8 cellular contexts compared by ENCODE assay signal in the genomic region with DNA sequence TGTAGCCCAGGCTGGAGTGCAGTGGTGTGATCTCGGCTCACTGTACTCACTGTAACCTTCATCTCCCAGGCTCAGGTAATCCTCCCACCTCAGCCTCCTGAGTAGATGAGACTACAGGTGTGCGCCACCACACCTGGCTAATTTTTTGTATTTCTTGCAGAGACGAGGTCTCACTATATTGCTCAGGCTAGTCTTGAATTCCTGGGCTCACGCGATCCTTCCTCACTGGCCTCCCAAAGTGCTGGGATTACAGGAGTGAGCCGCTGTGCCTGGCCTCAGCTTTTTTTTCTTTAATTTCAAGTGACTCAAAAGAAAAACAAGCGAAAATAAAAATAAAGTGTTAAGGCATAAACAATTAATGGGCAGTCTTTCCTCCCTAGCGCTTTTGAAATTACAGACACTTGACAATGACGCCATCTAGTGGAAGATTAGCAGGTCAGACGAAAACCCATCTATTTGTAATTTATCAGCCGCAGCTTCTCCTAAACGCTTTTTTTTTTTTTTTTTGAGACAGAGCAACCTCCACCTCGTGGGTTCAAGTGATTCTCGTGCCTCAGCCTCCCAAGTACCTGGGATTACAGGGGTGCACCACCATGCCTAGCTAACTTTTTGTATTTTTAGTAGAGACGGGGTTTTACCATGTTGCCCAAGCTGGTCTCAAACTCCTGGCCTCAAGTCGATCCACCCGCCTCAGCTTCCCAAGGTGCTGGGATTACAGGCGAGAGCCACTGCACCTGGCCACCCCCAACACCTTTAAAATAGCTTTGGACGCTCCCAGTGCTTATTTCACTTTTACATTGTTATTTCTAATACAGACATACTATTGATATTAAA. TPM values are rescaled to one million over a fixed set of nuclear protein-coding genes. Genes with fewer than 3 reads are reported as not detected.
DNase-seq lines count a peak whose midpoint lies in the region; ATAC-seq, FAIRE-seq and TF ChIP-seq lines count a peak whose summit lies in the region.

No MANE protein-coding gene starts in this region.

- TF ChIP-seq CTCF in CD4-positive, alpha-beta T cell (IDR thresholded peaks at IDR 0.05), result peak; percentile 85
- peak; percentile 58 to 69 (median 59); a peak in 5 of 6 replicates for TF ChIP-seq CTCF in GM12878 (IDR thresholded peaks at IDR 0.05 in 2 of 3, conservative IDR thresholded peaks at IDR 0.05 in 1 of 3; ENCODE audit: control insufficient read depth in 2 of 3, extremely low read depth in 1 of 3, insufficient read depth in 1 of 3, low read depth in 3 of 3, low read length in 3 of 3)

- H3K27me3 Mint-ChIP-seq in CD4-positive, alpha-beta T cell, result no peaks in the 10 kb centered on the region
- no peaks in the 10 kb centered on the region for H3K27me3 Mint-ChIP-seq in stimulated activated naive B cell treated with anti-CD40 and anti-IgM and Interleukin-4, amounts not matched to agents 10 μg/mL and 1 μg/mL and 100 μg/mL, for 72 hours

- intact Hi-C loops in CD4-positive, alpha-beta T cell (cut with DNase I, micrococcal nuclease), result loop anchor here (1.0 kb wide), 2 partner anchors 97 to 111 kb away; no protein-coding TSS in a partner anchor
- intact Hi-C loops in GM12878 (cut with micrococcal nuclease; ENCODE audit: unreplicated experiment), result loop anchor here (1.0 kb wide), 2 partner anchors 97 to 111 kb away; no protein-coding TSS in a partner anchor

- no peak overlapping the region for H3K9ac ChIP-seq in GM12878 (ENCODE audit: control insufficient read depth, insufficient read depth, low read length)

- ATAC-seq in CD4-positive, alpha-beta T cell (ENCODE audit: poor library complexity), result peak; percentile 74
- ATAC-seq in GM12878, result peak; percentile 81
- peak; percentile 64 to 70 for ATAC-seq in stimulated activated naive B cell treated with anti-CD40 and anti-IgM and Interleukin-4, amounts not matched to agents 10 μg/mL and 1 μg/mL and 100 μg/mL, for 72 hours (replicated peaks)
- no peak for ATAC-seq in HG03095 (IDR thresholded peaks at IDR 0.05; ENCODE audit: unreplicated experiment)

- no peak overlapping the region for H2AFZ ChIP-seq in GM12878 (ENCODE audit: control insufficient read depth, low read depth, low read length)

- no peaks in the 10 kb centered on the region for H3K27me3 ChIP-seq in CD4-positive, alpha-beta T cell (ENCODE audit: control insufficient read depth, insufficient read depth, low read length)
- no peaks in the 10 kb centered on the region for H3K27me3 ChIP-seq in GM12878 (replicated peaks in 1 of 2; ENCODE audit: control insufficient read depth in 2 of 2, insufficient read depth in 2 of 2, low read length in 1 of 2)

- 27% methylated on average over 19 of the region's 19 CpGs for WGBS in GM12878 (ENCODE audit: insufficient coverage, insufficient replicate concordance, low lambda C conversion rate, missing lambda C conversion rate)

- DNase-seq in CD4-positive, alpha-beta T cell, result no peak
- DNase-seq in HEK293T (ENCODE audit: extremely low spot score) (peak; percentile 66), NCI-H526 treated with DMSO at 0.1 percent for 48 hours (lab: John Stamatoyannopoulos, UW) (peak; percentile 53), GM12878 (ENCODE audit: low read depth, low spot score) (no peak), iPS-NIHi7 (ENCODE audit: extremely low spot score) (peak; percentile 64)
- no peak for DNase-seq in stimulated activated naive B cell treated with anti-CD40 and anti-IgM and Interleukin-4, amounts not matched to agents 10 μg/mL and 1 μg/mL and 100 μg/mL, for 72 hours
- DNase-seq in stimulated activated CD4-positive, alpha-beta T cell treated with anti-CD3 and anti-CD28 coated beads, Interleukin-12 subunit alpha, Interleukin-12 subunit beta, amount 100 ng/mL, for 4 hours, result no peak

- TF ChIP-seq EP300 in GM12878 (IDR thresholded peaks at IDR 0.05; ENCODE audit: borderline replicate concordance in 1 of 2, control insufficient read depth in 1 of 2, low read depth in 2 of 2, low read length in 2 of 2), result no peak

- H3K36me3 ChIP-seq in GM12878 (ENCODE audit: control insufficient read depth in 2 of 2, insufficient read depth in 2 of 2, low read length in 1 of 2), result no peaks in the 10 kb centered on the region

- POLR2A ChIA-PET in CD4-positive, alpha-beta T cell (lab: Charles Lee), result interaction anchor here (0.7 to 6.3 kb wide), 8 partner anchors 22 to 112 kb away, joined by 3 to 103 read pairs (median 4); partner anchors contain the start of genes CEP95 and DDX5
- POLR2A ChIA-PET in HEK293T (lab: Yijun Ruan, JAX), result interaction anchor here (3.0 kb wide), 1 partner anchor 87 kb away, joined by 26 read pairs; the partner anchor contains the start of genes CEP95 and DDX5
- POLR2A ChIA-PET in GM12878 (lab: Charles Lee), result interaction anchor here (1.0 to 1.2 kb wide), 3 partner anchors 73 to 114 kb away, joined by 3 read pairs; no protein-coding TSS in a partner anchor

- no peak for FAIRE-seq in GM12878 (lab: Jason Lieb, UNC)

- SMC1A ChIA-PET in GM12878 (lab: Charles Lee; ENCODE audit: uncharacterized antibody, unreplicated experiment), result interaction anchor here (0.6 to 9.2 kb wide), 49 partner anchors 11 to 439 kb away, joined by 3 to 190 read pairs (median 5); partner anchors contain the start of genes CEP95, DDX5, MILR1 and POLG2

- no TSS peak for BruUV-seq in GM12878 (replicated peaks; lab: Mats Ljungman, UMichigan)

- H3K27ac ChIP-seq in CD4-positive, alpha-beta T cell (ENCODE audit: low read depth, low read length), result no peak overlapping the region
- no peak overlapping the region for H3K27ac ChIP-seq in GM12878 (ENCODE audit: control insufficient read depth, insufficient read depth)

- H3K79me2 ChIP-seq in GM12878 (ENCODE audit: control insufficient read depth, insufficient read depth, low read length), result no peaks in the 10 kb centered on the region

- H3K4me3 Mint-ChIP-seq in CD4-positive, alpha-beta T cell, result no peak overlapping the region
- no peak overlapping the region for H3K4me3 Mint-ChIP-seq in stimulated activated naive B cell treated with anti-CD40 and anti-IgM and Interleukin-4, amounts not matched to agents 10 μg/mL and 1 μg/mL and 100 μg/mL, for 72 hours

- CTCF ChIA-PET in CD4-positive, alpha-beta T cell (lab: Charles Lee), result interaction anchor here (0.6 to 4.5 kb wide), 25 partner anchors 10 to 570 kb away, joined by 3 to 61 read pairs (median 4); partner anchors contain the start of genes CEP95 and DDX5
- CTCF ChIA-PET in HEK293T (lab: Yijun Ruan, JAX) (interaction anchor here (0.6 to 2.3 kb wide), 27 partner anchors 8 to 369 kb away, joined by 3 to 26 read pairs (median 4); partner anchors contain the start of gene CEP95), GM12878 (lab: Yijun Ruan, JAX) (interaction anchor here (0.6 to 14.2 kb wide), 62 partner anchors 10 to 543 kb away, joined by 3 to 627 read pairs (median 6); partner anchors contain the start of genes CEP95, DDX5, MILR1 and POLG2)

- peaks cover 3% of the 10 kb centered on the region for H3K4me1 ChIP-seq in GM12878 (ENCODE audit: control insufficient read depth, insufficient read depth, low read length)

- in situ Hi-C loops in GM12878 (cut with MboI), result loop anchor here (5.0 kb wide), 1 partner anchor 96 kb away; no protein-coding TSS in a partner anchor

- H3K9me3 ChIP-seq in CD4-positive, alpha-beta T cell (ENCODE audit: control insufficient read depth, low read length), result no peaks in the 10 kb centered on the region
- H3K9me3 ChIP-seq in GM12878 (replicated peaks; ENCODE audit: control insufficient read depth, insufficient read depth, low read length), result no peaks in the 10 kb centered on the region

- H3K27ac Mint-ChIP-seq in CD4-positive, alpha-beta T cell, result no peak overlapping the region
- H3K27ac Mint-ChIP-seq in stimulated activated naive B cell treated with anti-CD40 and anti-IgM and Interleukin-4, amounts not matched to agents 10 μg/mL and 1 μg/mL and 100 μg/mL, for 72 hours, result peak overlapping the region; percentile 28

- no peaks in the 10 kb centered on the region for H4K20me1 ChIP-seq in GM12878 (ENCODE audit: control insufficient read depth, insufficient read depth)

- no peaks in the 10 kb centered on the region for H3K36me3 Mint-ChIP-seq in CD4-positive, alpha-beta T cell (ENCODE audit: low read depth)
- no peaks in the 10 kb centered on the region for H3K36me3 Mint-ChIP-seq in stimulated activated naive B cell treated with anti-CD40 and anti-IgM and Interleukin-4, amounts not matched to agents 10 μg/mL and 1 μg/mL and 100 μg/mL, for 72 hours

- H3K4me2 ChIP-seq in GM12878 (ENCODE audit: control insufficient read depth, insufficient read depth), result no peak overlapping the region

- H3K9me3 Mint-ChIP-seq in CD4-positive, alpha-beta T cell, result no peaks in the 10 kb centered on the region
- no peaks in the 10 kb centered on the region for H3K9me3 Mint-ChIP-seq in stimulated activated naive B cell treated with anti-CD40 and anti-IgM and Interleukin-4, amounts not matched to agents 10 μg/mL and 1 μg/mL and 100 μg/mL, for 72 hours

- no peak for TF ChIP-seq POLR2A in GM12878 (IDR thresholded peaks at IDR 0.05; ENCODE audit: low read depth, low read length)

- RAD21 ChIA-PET in GM12878 (lab: Charles Lee; ENCODE audit: unreplicated experiment), result interaction anchor here (0.6 to 8.3 kb wide), 39 partner anchors 10 to 519 kb away, joined by 3 to 174 read pairs (median 5); partner anchors contain the start of genes DDX5 and POLG2

- no peak overlapping the region for H3K4me3 ChIP-seq in GM12878

- peak; percentile 90 for TF ChIP-seq RAD21 in GM12878 (IDR thresholded peaks at IDR 0.05; ENCODE audit: insufficient read depth, low read depth, low read length)

- H3K4me1 Mint-ChIP-seq in CD4-positive, alpha-beta T cell (ENCODE audit: low read depth), result peaks cover 5% of the 10 kb centered on the region
- peaks cover 2 to 10% of the 10 kb centered on the region in 2 donors for H3K4me1 Mint-ChIP-seq in stimulated activated naive B cell treated with anti-CD40 and anti-IgM and Interleukin-4, amounts not matched to agents 10 μg/mL and 1 μg/mL and 100 μg/mL, for 72 hours

RNA-seq across cellular contexts. Expression of gene PECAM1, which starts 28.1 kb away (rescaled TPM):
- total RNA-seq in CD4-positive, alpha-beta T cell, result 10 to 100 TPM; 20.6 to 20.8 TPM
- 32.2 and 34.1 TPM in 2 replicates for total RNA-seq in GM12878 (2013; cell fraction: nucleolus; rRNA removed)
- total RNA-seq in GM12878 (2014; rRNA removed), result 11.1 and 13.2 TPM in 2 replicates
- 9.5 and 9.7 TPM in 2 replicates for total RNA-seq in GM12878 (2014; rRNA removed; fragmentation: Illumina TruSeq; extraction: Trizol)
- 26.1 and 35.2 TPM in 2 replicates for total RNA-seq in GM12878 (2021)
- 1.1 TPM for polyA plus RNA-seq in GM12878 (2011; ENCODE audit: low read depth)
- 32.7 and 34.7 TPM in 2 replicates for polyA plus RNA-seq in GM12878 (2011; rRNA removed)
- 21.0 and 34.5 TPM in 2 replicates for polyA plus RNA-seq in GM12878 (2011; cell fraction: cytosol; rRNA removed)
- polyA plus RNA-seq in GM12878 (2011; cell fraction: nucleus; rRNA removed), result 10.6 and 20.6 TPM in 2 replicates
- 1.4 and 3.6 TPM in 2 replicates for polyA plus RNA-seq in GM12878 (2012)
- polyA plus RNA-seq in GM12878 (2014; fragmentation: Illumina TruSeq; extraction: Trizol), result 13.9 and 17.4 TPM in 2 replicates
- 1 to 10 TPM; 6.9 to 7.5 TPM for polyA plus RNA-seq in GM12878 (2014; fragmentation: Nextera tagmentation; extraction: Ambion mirVana)
- 16.7 and 20.6 TPM in 2 replicates for polyA plus RNA-seq in GM12878 (2014; rRNA removed)
- 10 to 100 TPM; 12.5 to 14.1 TPM for polyA plus RNA-seq in GM12878 (2016; fragmentation: Nextera tagmentation; extraction: Ambion mirVana)
- 101 and 135 TPM in 2 replicates for polyA minus RNA-seq in GM12878 (2011; rRNA and poly(A)+ RNA removed)
- polyA minus RNA-seq in GM12878 (2011; cell fraction: cytosol; rRNA and poly(A)+ RNA removed), result 10.6 and 22.3 TPM in 2 replicates
- 14.3 and 19.1 TPM in 2 replicates for polyA minus RNA-seq in GM12878 (2011; cell fraction: nucleus; rRNA and poly(A)+ RNA removed)

RNA-seq across cellular contexts. Expression of gene MILR1, which starts 30.2 kb away (rescaled TPM):
- total RNA-seq in CD4-positive, alpha-beta T cell, result under 1 TPM in 1 of 2 experiments, not detected in 1; 0.30 TPM
- total RNA-seq in GM12878 (2013; cell fraction: nucleolus; rRNA removed), result 8.4 and 8.8 TPM in 2 replicates
- total RNA-seq in GM12878 (2014; rRNA removed) (15.4 and 17.8 TPM in 2 replicates), GM12878 (2014; rRNA removed; fragmentation: Illumina TruSeq; extraction: Trizol) (24.0 and 24.6 TPM in 2 replicates), GM12878 (2021) (13.2 and 16.7 TPM in 2 replicates)
- 3.6 TPM for polyA plus RNA-seq in GM12878 (2011; ENCODE audit: low read depth)
- polyA plus RNA-seq in GM12878 (2011; rRNA removed) (2.0 and 2.4 TPM in 2 replicates), GM12878 (2014; fragmentation: Illumina TruSeq; extraction: Trizol) (47.2 and 54.1 TPM in 2 replicates), GM12878 (2014; fragmentation: Nextera tagmentation; extraction: Ambion mirVana) (10 to 100 TPM; 16.2 to 25.0 TPM), GM12878 (2014; rRNA removed) (16.4 and 19.2 TPM in 2 replicates), GM12878 (2016; fragmentation: Nextera tagmentation; extraction: Ambion mirVana) (1 to 10 TPM; 2.8 to 4.3 TPM)
- polyA plus RNA-seq in GM12878 (2011; cell fraction: cytosol; rRNA removed), result 2.1 and 3.8 TPM in 2 replicates
- polyA plus RNA-seq in GM12878 (2011; cell fraction: nucleus; rRNA removed), result 0.94 and 3.6 TPM in 2 replicates
- polyA plus RNA-seq in GM12878 (2012), result 3.4 and 5.0 TPM in 2 replicates
- 1.9 and 3.1 TPM in 2 replicates for polyA minus RNA-seq in GM12878 (2011; rRNA and poly(A)+ RNA removed)
- not detected in 2 replicates for polyA minus RNA-seq in GM12878 (2011; cell fraction: cytosol; rRNA and poly(A)+ RNA removed)
- 0.67 and 0.85 TPM in 2 replicates for polyA minus RNA-seq in GM12878 (2011; cell fraction: nucleus; rRNA and poly(A)+ RNA removed)

Comparison
In these comparisons a context has a peak if more than half of its experiments do, and no peak if none do; other contexts are left out.
1. DNase-seq: peak in HEK293T (single experiment), NCI-H526 treated with DMSO at 0.1 percent for 48 hours (single experiment) and iPS-NIHi7 (single experiment); none in CD4-positive, alpha-beta T cell (0 of 10), GM12878 (single experiment), stimulated activated naive B cell treated with anti-CD40 and anti-IgM and Interleukin-4, amounts not matched to agents 10 μg/mL and 1 μg/mL and 100 μg/mL, for 72 hours (single experiment) and stimulated activated CD4-positive, alpha-beta T cell treated with anti-CD3 and anti-CD28 coated beads, Interleukin-12 subunit alpha, Interleukin-12 subunit beta, amount 100 ng/mL, for 4 hours (single experiment).
2. RNA of gene MILR1, which starts 30.2 kb away (total RNA-seq): 8.4 to 24.6 TPM in GM12878; 0.30 TPM in CD4-positive, alpha-beta T cell; every median in the first group is over 4 times any median in the second.